8 cellular contexts compared by ENCODE assay signal in genomic region chr5:34522599-34523381, GRCh38.
DNase-seq lines count a peak whose midpoint lies in the region; ATAC-seq and TF ChIP-seq lines count a peak whose summit lies in the region.

No MANE protein-coding gene starts in this region.

- no peaks in the 10 kb centered on the region for H3K36me3 ChIP-seq in IMR-90 (ENCODE audit: control insufficient read depth, insufficient read depth, low read length)
- H3K36me3 ChIP-seq in aorta (ENCODE audit: control insufficient read depth in 1 of 2, insufficient read depth in 2 of 2, low read length in 1 of 2): no peaks in the 10 kb centered on the region

- intact Hi-C loops in IMR-90 (cut with micrococcal nuclease): loop anchor here (1.0 to 10.0 kb wide), 5 partner anchors 36 to 376 kb away; partner anchors contain the start of gene RAI14
- intact Hi-C loops in aorta (cut with DNase I): loop anchor here (1.0 to 10.0 kb wide), 9 partner anchors 35 to 376 kb away; partner anchors contain the start of gene TTC23L (in 1 of the 2)

- peak overlapping the region; percentile 89; the same call in 2 of the 3 replicates for H2BK15ac ChIP-seq in IMR-90 (ENCODE audit: low read depth, low read length)

- H2BK120ac ChIP-seq in IMR-90 (ENCODE audit: low read depth, low read length): peak overlapping the region; percentile 90

- in situ Hi-C loops in IMR-90 (cut with MboI; ENCODE audit: low sequenced_read_pairs): no loop called here

- H3K27ac ChIP-seq in IMR-90 (ENCODE audit: insufficient read depth, low read length) (peak overlapping the region; percentile 58; the same call in 1 of the 2 replicates), aorta (ENCODE audit: low read depth in 1 of 2, low read length in 2 of 2) (peak overlapping the region in 1 of 2 donors; percentile 86)

- no peaks in the 10 kb centered on the region for H3K27me3 ChIP-seq in IMR-90 (ENCODE audit: control insufficient read depth, insufficient read depth, low read length)
- no peaks in the 10 kb centered on the region for H3K27me3 ChIP-seq in aorta (ENCODE audit: control insufficient read depth in 1 of 2, insufficient read depth in 2 of 2, low read length in 1 of 2)

- peaks cover 19% of the 10 kb centered on the region; the same call in 1 of the 2 replicates for H3K9me1 ChIP-seq in IMR-90 (ENCODE audit: insufficient read depth, low read length)

- peak overlapping the region; percentile 77; the same call in 1 of the 2 replicates for H2AK5ac ChIP-seq in IMR-90 (ENCODE audit: low read depth, low read length)

- H3K4me3 ChIP-seq in IMR-90 (ENCODE audit: insufficient read depth, low read depth, low read length): no peak overlapping the region
- no peak overlapping the region for H3K4me3 ChIP-seq in fibroblast of villous mesenchyme (ENCODE audit: low read depth, low read length)
- no peak overlapping the region for H3K4me3 ChIP-seq in aorta (ENCODE audit: low read length in 2 of 2)

- peak; percentile 90 for ATAC-seq in GM21619 (IDR thresholded peaks at IDR 0.05; ENCODE audit: unreplicated experiment)
- peak; percentile 84 for ATAC-seq in IMR-90 (ENCODE audit: low read depth)
- peak; percentile 72 for ATAC-seq in omental fat pad (ENCODE audit: low FRiP score)
- peak; percentile 84 for ATAC-seq in aorta (ENCODE audit: low FRiP score)

- H2AFZ ChIP-seq in IMR-90 (replicated peaks; ENCODE audit: low read length, poor library complexity): no peak overlapping the region

- TF ChIP-seq RAD21 in IMR-90 (IDR thresholded peaks at IDR 0.05; ENCODE audit: low read length): peak; percentile 91

- H3K56ac ChIP-seq in IMR-90 (ENCODE audit: extremely low read depth, insufficient read depth, low read length): no peak overlapping the region

- 50% methylated on average over 4 of the region's 11 CpGs; no CpG with 5 or more reads in 1 of the 2 experiments for WGBS in IMR-90 (ENCODE audit: extremely low coverage in 2 of 2, insufficient read length in 1 of 2), 2 experiments
- WGBS in aorta, 2 donors: 32 to 36% methylated on average over 11 of the region's 11 CpGs

- H2BK20ac ChIP-seq in IMR-90 (ENCODE audit: low read depth, low read length): peak overlapping the region; percentile 83; the same call in 1 of the 2 replicates

- peak overlapping the region; percentile 84 for H3K14ac ChIP-seq in IMR-90 (replicated peaks; ENCODE audit: low read depth, low read length)

- H4K8ac ChIP-seq in IMR-90 (ENCODE audit: low read depth in 2 of 2, low read length in 2 of 2): peak overlapping the region in 1 of 2 experiments; percentile 79; a peak in 2 of 4 replicates

- 0 out of 2 replicates have a peak, but pooled peaks have one; percentile 29 for TF ChIP-seq POLR2A in IMR-90 (IDR thresholded peaks at IDR 0.05; ENCODE audit: low read depth, low read length)

- no peak overlapping the region for H3K23ac ChIP-seq in IMR-90 (ENCODE audit: low read depth, low read length)

- H3K18ac ChIP-seq in IMR-90 (ENCODE audit: low read depth, low read length): peak overlapping the region; percentile 87; the same call in 1 of the 2 replicates

- POLR2A ChIA-PET in IMR-90 (lab: Charles Lee; ENCODE audit: unreplicated experiment): interaction anchor here (0.6 kb wide), 1 partner anchor 375 kb away, joined by 3 read pairs; no protein-coding TSS in a partner anchor

- TF ChIP-seq CTCF in IMR-90 (conservative IDR thresholded peaks at IDR 0.05; ENCODE audit: low read depth, low read length): peak; percentile 76
- peak; percentile 73 for TF ChIP-seq CTCF in fibroblast of villous mesenchyme (IDR thresholded peaks at IDR 0.05; ENCODE audit: insufficient read depth, low read depth, low read length)
- no peak for TF ChIP-seq CTCF in omental fat pad (IDR thresholded peaks at IDR 0.05)

- H4K20me1 ChIP-seq in IMR-90 (ENCODE audit: insufficient read depth, low read length): no peaks in the 10 kb centered on the region

- dilution Hi-C loops in IMR-90 (cut with HindIII; ENCODE audit: low sequenced_read_pairs, unreplicated experiment): no loop called here

- H3K4me1 ChIP-seq in IMR-90 (ENCODE audit: control insufficient read depth, insufficient read depth, low read length) (peaks cover 14% of the 10 kb centered on the region), aorta (ENCODE audit: control insufficient read depth in 1 of 2, insufficient read depth in 2 of 2, low read length in 2 of 2) (peaks cover 5 to 10% of the 10 kb centered on the region in 2 donors)

- peaks cover 0 to 24% of the 10 kb centered on the region in 2 experiments; a peak in 2 of 4 replicates for H3K79me1 ChIP-seq in IMR-90 (ENCODE audit: low read depth in 1 of 2, low read length in 2 of 2)

- DNase-seq in Daoy (ENCODE audit: low read depth) (peak; percentile 78), IMR-90 (peak; percentile 92), OCI-M2 (lab: John Stamatoyannopoulos, UW; ENCODE audit: unreplicated experiment) (peak; percentile 23), activated T-helper 1 cell treated with Interleukin-2 at 50 U/mL for 16 hours (ENCODE audit: low read depth) (peak; percentile 7), fibroblast of villous mesenchyme (ENCODE audit: low read depth) (peak; percentile 93), omental fat pad (ENCODE audit: low spot score) (peak; percentile 46), aorta (peak; percentile 76 to 79)

- H2BK5ac ChIP-seq in IMR-90 (ENCODE audit: low read depth, low read length, poor library complexity, severe bottlenecking): peak overlapping the region; percentile 95

- H2AK9ac ChIP-seq in IMR-90 (replicated peaks; ENCODE audit: low read depth, low read length, poor library complexity): no peak overlapping the region

- peak overlapping the region; percentile 76 for H4K91ac ChIP-seq in IMR-90 (ENCODE audit: insufficient read depth, low read depth, low read length)

- H4K5ac ChIP-seq in IMR-90 (ENCODE audit: low read depth, low read length): peak overlapping the region; percentile 80

- H3K9me3 ChIP-seq in IMR-90 (ENCODE audit: control insufficient read depth, insufficient read depth, low read length): no peaks in the 10 kb centered on the region
- H3K9me3 ChIP-seq in aorta (ENCODE audit: control insufficient read depth, low read length): no peaks in the 10 kb centered on the region

- H3K9ac ChIP-seq in IMR-90 (ENCODE audit: low read depth, low read length): peak overlapping the region; percentile 15; the same call in 1 of the 2 replicates

- no TSS peak for BruUV-seq in IMR-90 (replicated peaks; lab: Mats Ljungman, UMichigan)

- H3K4ac ChIP-seq in IMR-90 (ENCODE audit: low read depth, low read length): peak overlapping the region; percentile 81

- CTCF ChIA-PET in IMR-90 (lab: Yijun Ruan, JAX): interaction anchor here (0.5 to 2.2 kb wide), 4 partner anchors 34 to 1924 kb away, joined by 3 to 11 read pairs (median 5); no protein-coding TSS in a partner anchor

- peak overlapping the region; percentile 40; the same call in 1 of the 2 replicates for H3K4me2 ChIP-seq in IMR-90 (ENCODE audit: low read depth, low read length)

TF ChIP-seq in IMR-90, 13 proteins besides CTCF, POLR2A, EP300 and RAD21:
- peak; percentile 89 for TF ChIP-seq SMC3 (IDR thresholded peaks at IDR 0.05; ENCODE audit: low read depth, low read length)
- TF ChIP-seq CEBPB (IDR thresholded peaks at IDR 0.05; ENCODE audit: low read depth, low read length): peak; percentile 47; the same call in 1 of the 2 replicates
- TF ChIP-seq MAZ (IDR thresholded peaks at IDR 0.05; ENCODE audit: borderline replicate concordance, low read depth, low read length): no peak
- no peak for TF ChIP-seq NFE2L2 (IDR thresholded peaks at IDR 0.05; ENCODE audit: low read depth, low read length)
TF ChIP-seq in IMR-90: peak in this region for 2.

Comparison
In these comparisons a context has a peak if more than half of its experiments do, and no peak if none do; other contexts are left out.
1. DNase-seq: peak in every context shown above with its lines; median percentile 93 in fibroblast of villous mesenchyme; 92 in IMR-90; 78 in Daoy; 78 in aorta; 46 in omental fat pad; 23 in OCI-M2; 7 in activated T-helper 1 cell treated with Interleukin-2 at 50 U/mL for 16 hours.
2. CTCF ChIP-seq: peak in IMR-90 (single experiment) and fibroblast of villous mesenchyme (single experiment); none in omental fat pad (0 of 3).
3. Peak in every context shown above with its lines, with median percentiles within 50 percentile points of each other: ATAC-seq.